8 cellular contexts compared by ENCODE assay signal in the genomic region with DNA sequence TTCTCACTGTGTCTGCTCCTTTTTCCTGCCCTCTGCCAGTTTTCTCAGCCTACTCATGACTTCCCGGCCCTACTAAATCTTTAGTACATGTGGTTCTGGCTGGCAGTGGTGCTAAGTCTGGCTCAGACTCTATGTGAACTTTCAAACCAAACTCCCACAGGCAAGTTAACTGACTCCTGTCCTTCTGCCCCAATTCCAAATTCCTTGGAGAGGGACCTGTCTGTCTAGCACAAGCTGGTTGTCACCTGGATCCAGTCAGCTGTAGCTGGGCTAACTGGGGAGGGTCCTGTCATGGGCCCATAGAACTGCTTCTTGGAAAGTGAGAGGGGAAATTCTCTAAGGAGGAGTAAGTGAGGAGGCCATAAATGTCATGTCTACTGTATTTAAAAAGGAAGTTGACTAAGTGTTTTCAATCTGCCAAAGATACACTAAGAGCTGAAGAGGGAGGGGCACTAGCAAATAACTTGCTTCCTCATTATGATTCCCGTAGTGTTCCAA.
DNase-seq lines count a peak whose midpoint lies in the region; ATAC-seq and TF ChIP-seq lines count a peak whose summit lies in the region.

No MANE protein-coding gene starts in this region.

- H3K9me3 ChIP-seq in mucosa of descending colon, result no peaks in the 10 kb centered on the region
- no peaks in the 10 kb centered on the region for H3K9me3 ChIP-seq in testis
- H3K9me3 ChIP-seq in spleen, result no peaks in the 10 kb centered on the region

- TF ChIP-seq POLR2A in testis (IDR thresholded peaks at IDR 0.05) (no peak), spleen (IDR thresholded peaks at IDR 0.05) (no peak)

- DNase-seq in DMS53 (lab: John Stamatoyannopoulos, UW) (peak; percentile 35), UCSD-AML1 (lab: John Stamatoyannopoulos, UW; ENCODE audit: unreplicated experiment) (peak; percentile 53), mucosa of descending colon (no peak), DMS 273 treated with DMSO at 0.1 percent for 48 hours (lab: John Stamatoyannopoulos, UW) (no peak), testis (no peak), spleen (no peak)

- H3K4me1 ChIP-seq in mucosa of descending colon (ENCODE audit: low read depth) (no peaks in the 10 kb centered on the region), testis (no peaks in the 10 kb centered on the region), spleen (peaks cover 0 to 22% (median 6%) of the 10 kb centered on the region in 6 donors)

- no peak for TF ChIP-seq CTCF in mucosa of descending colon (IDR thresholded peaks at IDR 0.05)
- no peak for TF ChIP-seq CTCF in testis (IDR thresholded peaks at IDR 0.05)
- TF ChIP-seq CTCF in spleen (IDR thresholded peaks at IDR 0.05 in 8 of 11, conservative IDR thresholded peaks at IDR 0.05 in 3 of 11), result no peak

- H3K4me3 ChIP-seq in mucosa of descending colon (no peak overlapping the region), testis (no peak overlapping the region), spleen (no peak overlapping the region)

- intact Hi-C loops in mucosa of descending colon (cut with DNase I, micrococcal nuclease), result no loop called here
- intact Hi-C loops in testis (cut with DNase I; ENCODE audit: low total_unique reads), result no loop called here
- intact Hi-C loops in spleen (cut with DNase I; ENCODE audit: low total_unique reads), result no loop called here

- ATAC-seq in HG02610 (IDR thresholded peaks at IDR 0.05; ENCODE audit: unreplicated experiment) (peak; percentile 84), mucosa of descending colon (peak; percentile 44), GM21737 (IDR thresholded peaks at IDR 0.05; ENCODE audit: unreplicated experiment) (no peak)

- H3K27me3 ChIP-seq in testis (no peaks in the 10 kb centered on the region), spleen (replicated peaks in 1 of 7) (no peaks in the 10 kb centered on the region)

- WGBS in testis, 2 donors, result 30 to 39% methylated on average over 2 of the region's 2 CpGs
- 29 to 47% (median 40%) methylated on average over 2 of the region's 2 CpGs for WGBS in spleen, 5 donors

- H3K27ac ChIP-seq in testis, result peak overlapping the region in 1 of 2 donors; percentile 7
- peak overlapping the region in 2 of 8 donors; percentile 2 to 41 for H3K27ac ChIP-seq in spleen

- no peaks in the 10 kb centered on the region for H3K36me3 ChIP-seq in mucosa of descending colon (ENCODE audit: low read depth)
- no peaks in the 10 kb centered on the region for H3K36me3 ChIP-seq in testis (ENCODE audit: low read depth, missing control alignments)
- H3K36me3 ChIP-seq in spleen, result no peaks in the 10 kb centered on the region

Comparison
In these comparisons a context has a peak if more than half of its experiments do, and no peak if none do; other contexts are left out.
1. DNase-seq: peak in DMS53 (single experiment) and UCSD-AML1 (single experiment); none in mucosa of descending colon (0 of 3), DMS 273 treated with DMSO at 0.1 percent for 48 hours (single experiment), testis (single experiment) and spleen (single experiment).